ENCODE assay signal across 8 cellular contexts in the genomic region with DNA sequence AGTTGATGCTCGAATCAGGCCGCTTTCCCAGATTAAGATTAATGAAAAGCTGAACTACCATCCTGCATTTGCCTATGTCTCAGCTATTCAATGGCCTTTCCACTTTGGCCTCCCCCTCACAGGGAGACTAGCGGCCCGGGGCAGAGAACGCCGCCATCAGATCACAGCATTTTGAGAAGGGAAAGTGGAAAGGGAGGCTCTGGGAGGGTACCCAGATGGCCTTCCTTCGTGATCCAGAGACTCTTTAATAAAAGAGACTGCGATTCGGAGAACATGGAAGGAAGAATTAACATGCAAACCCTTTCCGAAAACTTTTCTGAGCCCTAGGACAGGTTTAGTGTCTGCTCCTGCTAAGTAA. TPM values are rescaled to one million over a fixed set of nuclear protein-coding genes. Genes with fewer than 3 reads are reported as not detected.
DNase-seq lines count a peak whose midpoint lies in the region; ATAC-seq and TF ChIP-seq lines count a peak whose summit lies in the region.

No MANE protein-coding gene starts in this region.

- POLR2A ChIA-PET in CD8-positive, alpha-beta T cell (lab: Charles Lee) = no interaction called here
- POLR2A ChIA-PET in RWPE1 (lab: Yijun Ruan, JAX; ENCODE audit: low non-redundant PET) = interaction anchor here (0.7 kb wide), 1 partner anchor 34 kb away, joined by 3 read pairs; no protein-coding TSS in a partner anchor

- H3K9me3 ChIP-seq in CD8-positive, alpha-beta T cell (ENCODE audit: low read length) = no peaks in the 10 kb centered on the region
- H3K9me3 ChIP-seq in esophagus (ENCODE audit: control insufficient read depth in 2 of 2, insufficient read depth in 1 of 2, low read depth in 1 of 2, low read length in 1 of 2) (no peaks in the 10 kb centered on the region), ovary (no peaks in the 10 kb centered on the region)

- TF ChIP-seq CTCF in CD8-positive, alpha-beta T cell (IDR thresholded peaks at IDR 0.05) = no peak
- no peak for TF ChIP-seq CTCF in RWPE1 (conservative IDR thresholded peaks at IDR 0.05; ENCODE audit: low read depth)
- no peak for TF ChIP-seq CTCF in ovary (IDR thresholded peaks at IDR 0.05)

- peak overlapping the region; percentile 97 for H3K4me3 ChIP-seq in CD8-positive, alpha-beta T cell (ENCODE audit: low read depth, low read length)
- H3K4me3 ChIP-seq in esophagus (ENCODE audit: low read depth in 1 of 2, low read length in 2 of 2) = peak overlapping the region; percentile 64 to 98
- H3K4me3 ChIP-seq in ovary = peak overlapping the region; percentile 79

- no peak for DNase-seq in CD8-positive, alpha-beta T cell
- DNase-seq in RWPE1 (ENCODE audit: low spot score) (no peak), ovary (no peak), SHP77 (lab: John Stamatoyannopoulos, UW) (no peak), NCI-H226 (no peak), COLO668 (lab: John Stamatoyannopoulos, UW; ENCODE audit: unreplicated experiment) (no peak), NCI-H2029 treated with DMSO at 0.1 percent for 48 hours (lab: John Stamatoyannopoulos, UW) (no peak)

- H3K36me3 ChIP-seq in CD8-positive, alpha-beta T cell (ENCODE audit: insufficient read depth, low read length) = no peaks in the 10 kb centered on the region
- H3K36me3 ChIP-seq in esophagus (ENCODE audit: control insufficient read depth in 2 of 2, insufficient read depth in 2 of 2, low read length in 1 of 2) = no peaks in the 10 kb centered on the region
- no peaks in the 10 kb centered on the region for H3K36me3 ChIP-seq in ovary

- peaks cover 37% of the 10 kb centered on the region for H3K36me3 Mint-ChIP-seq in CD8-positive, alpha-beta T cell

- no peaks in the 10 kb centered on the region for H3K27me3 ChIP-seq in CD8-positive, alpha-beta T cell (ENCODE audit: insufficient read depth, low read length)
- H3K27me3 ChIP-seq in esophagus (ENCODE audit: control insufficient read depth in 1 of 2, insufficient read depth in 2 of 2, low read length in 2 of 2) = no peaks in the 10 kb centered on the region
- H3K27me3 ChIP-seq in ovary = no peaks in the 10 kb centered on the region

- no peak for ATAC-seq in CD8-positive, alpha-beta T cell

- H3K4me3 Mint-ChIP-seq in CD8-positive, alpha-beta T cell = peak overlapping the region; percentile 95

- no peaks in the 10 kb centered on the region for H3K27me3 Mint-ChIP-seq in CD8-positive, alpha-beta T cell (ENCODE audit: low read depth)

- peak overlapping the region; percentile 88 for H3K27ac Mint-ChIP-seq in CD8-positive, alpha-beta T cell

- peak overlapping the region; percentile 68 for H3K27ac ChIP-seq in CD8-positive, alpha-beta T cell (ENCODE audit: low read depth, low read length)
- H3K27ac ChIP-seq in RWPE1 (peak overlapping the region; percentile 83), esophagus (ENCODE audit: low read depth in 2 of 2, low read length in 1 of 2) (peak overlapping the region; percentile 75 to 79), ovary (peak overlapping the region in 1 of 2 donors; percentile 19)

- 7% methylated on average over 10 of the region's 10 CpGs for WGBS in esophagus, 2 donors
- WGBS in ovary, 3 donors = 5 to 10% (median 6%) methylated on average over 10 of the region's 10 CpGs

- intact Hi-C loops in CD8-positive, alpha-beta T cell (cut with DNase I, micrococcal nuclease) = loop anchor here (1.0 to 5.0 kb wide), 4 partner anchors 38 to 1954 kb away; a partner anchor contains a TSS
- intact Hi-C loops in ovary (cut with DNase I) = no loop called here

- no peaks in the 10 kb centered on the region for H3K9me3 Mint-ChIP-seq in CD8-positive, alpha-beta T cell

- peaks cover 25% of the 10 kb centered on the region for H3K4me1 ChIP-seq in CD8-positive, alpha-beta T cell (ENCODE audit: insufficient read depth, low read length)
- H3K4me1 ChIP-seq in esophagus (ENCODE audit: control insufficient read depth in 2 of 2, insufficient read depth in 2 of 2, low read length in 1 of 2) = peaks cover 0 to 6% of the 10 kb centered on the region in 2 donors
- peaks cover 2% of the 10 kb centered on the region for H3K4me1 ChIP-seq in ovary (ENCODE audit: insufficient read depth)

- peaks cover 53% of the 10 kb centered on the region for H3K4me1 Mint-ChIP-seq in CD8-positive, alpha-beta T cell (ENCODE audit: low read depth)

- CTCF ChIA-PET in CD8-positive, alpha-beta T cell (lab: Charles Lee) = interaction anchor here (1.7 kb wide), 2 partner anchors 19 to 83 kb away, joined by 5 to 8 read pairs; a partner anchor contains a TSS
- CTCF ChIA-PET in RWPE1 (lab: Yijun Ruan, JAX) = interaction anchor here (1.0 to 1.1 kb wide), 2 partner anchors 20 to 79 kb away, joined by 3 to 5 read pairs; no protein-coding TSS in a partner anchor

- no peak for TF ChIP-seq POLR2A in ovary (IDR thresholded peaks at IDR 0.05)

- TF ChIP-seq EP300 in ovary (IDR thresholded peaks at IDR 0.05) = no peak

RNA-seq across cellular contexts. Expression of a gene that starts 0.5 kb away (rescaled TPM):
- 10 to 100 TPM; 43.9 to 44.6 TPM for total RNA-seq in CD8-positive, alpha-beta T cell
- polyA plus RNA-seq in esophagus (10 to 100 TPM; 33.3 to 70.0 TPM), ovary (10 to 100 TPM; 35.1 to 45.0 TPM)
- 10 to 100 TPM; 21.9 to 44.1 (median 25.9) TPM for total RNA-seq in ovary

RNA-seq across cellular contexts. Expression of a gene that starts 42.2 kb away (rescaled TPM):
- total RNA-seq in CD8-positive, alpha-beta T cell = not detected
- polyA plus RNA-seq in esophagus = under 1 TPM; 0.14 to 0.16 TPM
- total RNA-seq in ovary = 1 to 10 TPM in 1 of 7 donors, under 1 TPM in 5, not detected in 1; 0.20 to 4.7 (median 0.44) TPM
- polyA plus RNA-seq in ovary = under 1 TPM; 0.25 to 0.70 TPM

RNA-seq across cellular contexts. Expression of a gene that starts 51.4 kb away (rescaled TPM):
- 10 to 100 TPM; 29.2 TPM for total RNA-seq in CD8-positive, alpha-beta T cell
- polyA plus RNA-seq in esophagus (10 to 100 TPM; 10.1 to 23.6 TPM), ovary (10 to 100 TPM; 16.0 to 23.9 TPM)
- total RNA-seq in ovary = 10 to 100 TPM; 11.9 to 28.4 (median 16.8) TPM

RNA-seq across cellular contexts. Expression of a gene that starts 58.0 kb away (rescaled TPM):
- 10 to 100 TPM; 24.6 to 26.1 TPM for total RNA-seq in CD8-positive, alpha-beta T cell
- 10 to 100 TPM; 62.2 to 76.8 TPM for polyA plus RNA-seq in esophagus
- total RNA-seq in ovary = 10 to 100 TPM; 24.9 to 60.4 (median 36.5) TPM
- polyA plus RNA-seq in ovary = 10 to 100 TPM; 28.8 to 31.9 TPM

Comparison
In these comparisons a context has a peak if more than half of its experiments do, and no peak if none do; other contexts are left out.
1. intact Hi-C loops: an anchor here in CD8-positive, alpha-beta T cell (1.0 to 5.0 kb wide); none called in ovary.